16 cellular contexts compared by ENCODE assay signal in the genomic region with DNA sequence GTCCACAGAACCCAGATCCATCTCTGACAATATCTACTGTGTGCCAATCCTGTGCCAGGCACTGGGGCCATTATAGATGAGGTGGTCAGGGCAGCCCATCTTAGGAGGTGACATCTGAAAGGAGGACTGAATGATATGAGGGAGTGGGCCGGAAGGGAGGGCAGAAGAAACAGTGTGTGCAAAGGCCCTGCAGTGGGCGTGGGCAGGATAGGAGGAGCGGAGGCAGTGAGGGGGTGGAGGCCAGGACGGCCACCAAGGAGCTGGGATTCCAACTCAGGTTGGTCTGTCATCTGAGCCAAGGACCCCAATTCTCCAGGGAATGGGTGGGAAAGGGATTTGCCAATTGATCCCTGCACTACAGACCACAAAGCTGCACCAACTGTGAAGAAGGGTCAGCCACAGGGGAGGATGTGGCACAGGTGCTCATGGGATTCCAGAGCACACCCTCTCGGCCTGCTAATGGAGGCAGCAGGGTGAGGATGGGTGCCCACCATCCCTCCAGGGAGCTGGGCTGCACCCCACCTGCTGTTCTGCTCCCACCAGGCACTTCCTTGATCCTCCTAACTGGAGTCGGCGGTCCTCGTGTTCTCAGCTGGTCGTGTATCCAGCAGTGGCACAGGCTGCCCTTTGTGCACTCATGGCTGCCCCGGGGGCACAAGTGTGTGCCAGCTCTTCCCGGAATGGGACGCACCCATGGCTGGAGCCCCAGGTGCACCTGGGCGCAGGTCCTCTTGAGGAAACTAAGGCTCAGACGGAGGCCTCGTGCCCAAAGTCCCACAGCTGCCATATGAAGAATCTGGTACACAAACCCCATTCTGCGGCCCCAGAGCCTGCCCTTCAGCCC. TPM values are rescaled to one million over a fixed set of nuclear protein-coding genes. Genes with fewer than 3 reads are reported as not detected.
A peak's percentile ranks its signal among the peaks of the same experiment; 100 is the strongest.
DNase-seq lines count a peak whose midpoint lies in the region; ATAC-seq and TF ChIP-seq lines count a peak whose summit lies in the region.
"Had no signal": no experiment of that assay in that cellular context is flagged by ENCODE, and none has a peak within 500 bp of the region (broad histone marks: within the 10 kb centered on the region; RNA-seq: fewer than 3 reads in every experiment).

No MANE protein-coding gene starts in this region.

- H2AFZ ChIP-seq in H9 (ENCODE audit: low read length) = no peak overlapping the region

- H2AK5ac ChIP-seq in H9 (ENCODE audit: insufficient read length, low read length) = no peak overlapping the region

- H3T11ph ChIP-seq in H9 (ENCODE audit: low read length) = no peak overlapping the region

- no peak overlapping the region for H3K9ac ChIP-seq in H9 (ENCODE audit: extremely low read depth, insufficient read length, low read length)
- H3K9ac ChIP-seq: SK-N-SH had no signal

- H3K27ac Mint-ChIP-seq in H9 = peak overlapping the region in 2 of 3 experiments; percentile 41 to 89; a peak in 4 of 7 replicates

- H3K56ac ChIP-seq in H9 (ENCODE audit: insufficient read length, low read depth, low read length) = no peak overlapping the region

- H3K4me1 Mint-ChIP-seq in H9 = peaks cover 47 to 67% of the 10 kb centered on the region in 2 experiments

- no peak overlapping the region; the same call in 1 of the 2 replicates for H3K14ac ChIP-seq in H9 (ENCODE audit: insufficient read depth, low read length)

- in situ Hi-C loops in SK-MEL-5 (cut with HindIII; ENCODE audit: low pct_unique_long_range_greater_than_20kb, low sequenced_read_pairs) = no loop called here

- peaks cover 0 to 4% of the 10 kb centered on the region in 2 donors for H3K36me3 ChIP-seq in esophagus (ENCODE audit: control insufficient read depth in 2 of 2, insufficient read depth in 2 of 2, low read length in 1 of 2)
- no peaks in the 10 kb centered on the region for H3K36me3 ChIP-seq in sigmoid colon
- H3K36me3 ChIP-seq: thoracic aorta had no signal

- H3K23me2 ChIP-seq in H9 (ENCODE audit: insufficient read length, low read depth, low read length, poor library complexity, severe bottlenecking) = peaks cover 9% of the 10 kb centered on the region

- no peak overlapping the region for H3K18ac ChIP-seq in H9 (ENCODE audit: insufficient read length, low read depth, low read length)

- no peak overlapping the region for H2BK120ac ChIP-seq in H9 (ENCODE audit: low read depth, low read length, poor library complexity, severe bottlenecking)

- H3K4me2 ChIP-seq in H9 (ENCODE audit: insufficient read depth, insufficient read length, low read length) = no peak overlapping the region
- H3K4me2 ChIP-seq: SK-N-SH had no signal

- ATAC-seq in GM18858 (IDR thresholded peaks at IDR 0.05; ENCODE audit: unreplicated experiment) = no peak

- H3K4me1 ChIP-seq in H9 (ENCODE audit: insufficient read depth, low read length) (peaks cover 11% of the 10 kb centered on the region), esophagus (ENCODE audit: control insufficient read depth in 2 of 2, insufficient read depth in 2 of 2, low read length in 1 of 2) (peaks cover 39 to 43% of the 10 kb centered on the region in 2 donors), sigmoid colon (peaks cover 0 to 78% (median 67%) of the 10 kb centered on the region in 4 donors)

- H3K4ac ChIP-seq in H9 (ENCODE audit: low read depth, low read length) = no peak overlapping the region

- no peaks in the 10 kb centered on the region for H3K9me3 ChIP-seq in H9 (ENCODE audit: control insufficient read depth, low read depth, low read length)
- no peaks in the 10 kb centered on the region for H3K9me3 ChIP-seq in esophagus (ENCODE audit: control insufficient read depth in 2 of 2, insufficient read depth in 1 of 2, low read depth in 1 of 2, low read length in 1 of 2)
- no peaks in the 10 kb centered on the region for H3K9me3 ChIP-seq in sigmoid colon
- H3K9me3 ChIP-seq: SK-N-SH, thoracic aorta had no signal

- H3K4me3 Mint-ChIP-seq in H9 = no peak overlapping the region

- no peak overlapping the region for H4K5ac ChIP-seq in H9 (ENCODE audit: insufficient read length, low read depth, low read length)

- peaks cover 16% of the 10 kb centered on the region for H3K79me1 ChIP-seq in H9 (ENCODE audit: insufficient read depth, low read depth, low read length, poor library complexity, severe bottlenecking)

- no peak overlapping the region for H3K23ac ChIP-seq in H9 (ENCODE audit: insufficient read length, low read depth, low read length)

- intact Hi-C loops in sigmoid colon (cut with DNase I) = no loop called here

- H3K4me3 ChIP-seq in esophagus (ENCODE audit: low read depth in 1 of 2, low read length in 2 of 2) (no peak overlapping the region), sigmoid colon (no peak overlapping the region)
- H3K4me3 ChIP-seq: dorsolateral prefrontal cortex, thoracic aorta had no signal

- no peaks in the 10 kb centered on the region for H3K9me3 Mint-ChIP-seq in H9

- no peak for DNase-seq in H9
- peak; percentile 72 for DNase-seq in SK-MEL-5 (ENCODE audit: low read depth, low spot score)
- no peak for DNase-seq in sigmoid colon
- DNase-seq in OCI-M2 (lab: John Stamatoyannopoulos, UW; ENCODE audit: unreplicated experiment) = no peak
- no peak for DNase-seq in RKO (ENCODE audit: low spot score)
- DNase-seq: activated CD4-positive, alpha-beta T cell treated with anti-CD3 and anti-CD28 coated beads, Interleukin-2, amount 50 U/mL, for 1 hour; amniotic stem cell; DMS 273 treated with DMSO at 0.1 percent for 48 hours; dorsolateral prefrontal cortex; HCEC 1CT; NCI-H1417 treated with DMSO at 0.1 percent for 48 hours; NCI-H69; SK-N-SH had no signal

- H2BK20ac ChIP-seq in H9 (ENCODE audit: low read depth, low read length, poor library complexity, severe bottlenecking) = no peak overlapping the region

- H3K27ac ChIP-seq in H9 (ENCODE audit: insufficient read length, low read depth, low read length) (no peak overlapping the region), esophagus (ENCODE audit: low read depth in 2 of 2, low read length in 1 of 2) (peak overlapping the region; percentile 2 to 96), sigmoid colon (peak overlapping the region in 3 of 4 donors; percentile 83 to 90 (median 88))

- H3K79me2 ChIP-seq in H9 (ENCODE audit: insufficient read depth, low read length) = peaks cover 14% of the 10 kb centered on the region; the same call in 1 of the 2 replicates

- H2BK15ac ChIP-seq in H9 (ENCODE audit: low read depth, low read length) = no peak overlapping the region

- no peak for TF ChIP-seq POLR2A in sigmoid colon (IDR thresholded peaks at IDR 0.05)

- no peak overlapping the region for H2BK5ac ChIP-seq in H9 (ENCODE audit: insufficient read length, low read length)

- no CpG with 5 or more reads among the region's 16 CpGs for WGBS in H9 (ENCODE audit: extremely low coverage, insufficient read length, low lambda C conversion rate)
- 65 to 69% methylated on average over 16 of the region's 16 CpGs for WGBS in esophagus, 2 donors
- WGBS in sigmoid colon, 2 donors = 83 to 89% methylated on average over 16 of the region's 16 CpGs

- no peak for TF ChIP-seq EP300 in sigmoid colon (IDR thresholded peaks at IDR 0.05)

- H4K8ac ChIP-seq in H9 (replicated peaks; ENCODE audit: insufficient read length, low read depth, low read length) = no peak overlapping the region

- TF ChIP-seq CTCF in H9 (conservative IDR thresholded peaks at IDR 0.05) = no peak
- TF ChIP-seq CTCF in sigmoid colon (IDR thresholded peaks at IDR 0.05) = no peak

- H3K27me3 ChIP-seq in H9 (ENCODE audit: insufficient read depth, low read length) (no peaks in the 10 kb centered on the region), esophagus (ENCODE audit: control insufficient read depth in 1 of 2, insufficient read depth in 2 of 2, low read length in 2 of 2) (no peaks in the 10 kb centered on the region), sigmoid colon (no peaks in the 10 kb centered on the region)
- H3K27me3 ChIP-seq: dorsolateral prefrontal cortex had no signal

- H4K91ac ChIP-seq in H9 (ENCODE audit: insufficient read length, low read depth, low read length) = no peak overlapping the region

- no peak overlapping the region for H2BK12ac ChIP-seq in H9 (ENCODE audit: insufficient read length, low read depth, low read length)

- peaks cover 2% of the 10 kb centered on the region for H4K20me1 ChIP-seq in H9 (ENCODE audit: control insufficient read depth, insufficient read depth, insufficient read length)

- peaks cover 8 to 39% (median 20%) of the 10 kb centered on the region in 3 experiments; a peak in 6 of 7 replicates for H3K36me3 Mint-ChIP-seq in H9 (ENCODE audit: insufficient read depth in 1 of 3, low read depth in 3 of 3)

- no peaks in the 10 kb centered on the region for H3K27me3 Mint-ChIP-seq in H9 (ENCODE audit: low read depth)

RNA-seq across cellular contexts. Expression of a gene that starts 9.6 kb away (rescaled TPM):
- 76.2 and 81.9 TPM in 2 replicates for total RNA-seq in H9 (2021)
- total RNA-seq in SK-MEL-5 (2014; rRNA removed; shearing (Covaris generic)) = 75.8 and 77.3 TPM in 2 replicates
- polyA plus RNA-seq in SK-MEL-5 (2015; cell fraction: cytosol; rRNA removed) = 214 and 274 TPM in 2 replicates
- polyA plus RNA-seq in SK-MEL-5 (2015; cell fraction: nucleus; rRNA removed) = 366 and 503 TPM in 2 replicates
- polyA plus RNA-seq in esophagus = 100 to 1,000 TPM in 1 of 2 donors, 10 to 100 TPM in 1; 95.1 to 116 TPM
- total RNA-seq in sigmoid colon = 10 to 100 TPM; 26.0 to 53.5 (median 43.5) TPM
- polyA plus RNA-seq in sigmoid colon = 100 to 1,000 TPM in 1 of 3 donors, 10 to 100 TPM in 2; 10.2 to 172 (median 14.3) TPM
